Comparison of ENCODE assay signal across 28 cellular contexts in the genomic region with DNA sequence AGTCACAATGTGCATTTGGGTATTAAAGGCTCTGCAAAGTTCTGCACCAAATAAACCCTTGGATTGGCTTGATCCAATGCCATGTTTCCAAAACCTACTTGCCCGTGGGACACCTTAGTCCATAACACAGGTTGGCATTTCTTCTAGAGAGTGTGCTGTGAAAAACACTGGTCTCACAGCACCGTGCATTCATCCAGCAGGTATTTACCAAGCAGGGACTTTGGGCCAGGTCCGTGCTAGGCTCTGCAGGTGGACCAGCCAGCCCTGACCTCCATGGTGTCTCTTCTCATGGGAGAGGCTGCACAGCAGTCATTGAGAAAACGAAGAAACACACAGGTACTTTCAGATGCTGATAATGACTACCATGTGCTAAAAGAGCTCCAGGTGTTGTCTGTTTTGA.
"Had no signal": no experiment of that assay in that cellular context is flagged by ENCODE, and none has a peak within 500 bp of the region (broad histone marks: within the 10 kb centered on the region; RNA-seq: fewer than 3 reads in every experiment).

No MANE protein-coding gene starts in this region.

- H3K4me1 Mint-ChIP-seq: endodermal cell had no signal

- H3K4me3 Mint-ChIP-seq: dendritic cell treated with granulocyte-macrophage colony-stimulating factor and Interleukin-4, amounts not matched to agents 40 ng/mL and 50 ng/mL, for 4 days; effector memory CD8-positive, alpha-beta T cell; endodermal cell had no signal

- H3K4me3 ChIP-seq: colonic mucosa, coronary artery, dorsolateral prefrontal cortex, esophagus muscularis mucosa, esophagus squamous epithelium, gastrocnemius medialis, gastroesophageal sphincter, heart left ventricle, heart right ventricle had no signal

- H3K9me3 ChIP-seq: colonic mucosa, esophagus squamous epithelium, gastrocnemius medialis had no signal

- H3K4me1 ChIP-seq: colonic mucosa, esophagus muscularis mucosa, esophagus squamous epithelium, foreskin keratinocyte, gastrocnemius medialis, gastroesophageal sphincter, heart left ventricle, heart right ventricle had no signal

- H3K27ac Mint-ChIP-seq: dendritic cell treated with granulocyte-macrophage colony-stimulating factor and Interleukin-4, amounts not matched to agents 40 ng/mL and 50 ng/mL, for 4 days; effector memory CD8-positive, alpha-beta T cell; endodermal cell had no signal

- H3K27me3 ChIP-seq: colonic mucosa, gastrocnemius medialis, heart left ventricle had no signal

- H3K27ac ChIP-seq: colonic mucosa, coronary artery, dorsolateral prefrontal cortex, epithelial cell of prostate, esophagus muscularis mucosa, esophagus squamous epithelium, foreskin keratinocyte, gastrocnemius medialis, gastroesophageal sphincter, heart left ventricle, heart right ventricle had no signal

- ATAC-seq: effector memory CD8-positive, alpha-beta T cell; esophagus mucosa; foreskin keratinocyte; gastrocnemius medialis; gastroesophageal sphincter; heart left ventricle; heart right ventricle had no signal

- H3K9me3 Mint-ChIP-seq: effector memory CD8-positive, alpha-beta T cell had no signal

- H3K36me3 ChIP-seq: colonic mucosa, esophagus muscularis mucosa, esophagus squamous epithelium, gastrocnemius medialis, gastroesophageal sphincter, heart left ventricle, heart right ventricle had no signal

- DNase-seq: colonic mucosa; cortex of kidney; dermis blood vessel endothelial cell; dorsolateral prefrontal cortex; effector CD4-positive, alpha-beta T cell; effector CD8-positive, alpha-beta T cell; effector memory CD4-positive, alpha-beta T cell; effector memory CD8-positive, alpha-beta T cell; endodermal cell; erythroblast; esophagus squamous epithelium; foreskin fibroblast; foreskin keratinocyte; foreskin melanocyte; gastrocnemius medialis; glutamatergic neuron; heart left ventricle; heart right ventricle had no signal

- H3K27me3 Mint-ChIP-seq: dendritic cell treated with granulocyte-macrophage colony-stimulating factor and Interleukin-4, amounts not matched to agents 40 ng/mL and 50 ng/mL, for 4 days; effector memory CD8-positive, alpha-beta T cell had no signal

- FAIRE-seq: colon, endometrium, endothelial cell of umbilical vein, frontal cortex had no signal
